Comparison of ENCODE assay signal across 19 cellular contexts in genomic region chr13:28539625-28540286, GRCh38. TPM values are rescaled to one million over a fixed set of nuclear protein-coding genes. Genes with fewer than 3 reads are reported as not detected.
DNase-seq lines count a peak whose midpoint lies in the region; FAIRE-seq and TF ChIP-seq lines count a peak whose summit lies in the region.
"Had no signal": no experiment of that assay in that cellular context is flagged by ENCODE, and none has a peak within 500 bp of the region (broad histone marks: within the 10 kb centered on the region; RNA-seq: fewer than 3 reads in every experiment).

No MANE protein-coding gene starts in this region.

- peak; percentile 85 for FAIRE-seq in GM19239 (lab: Jason Lieb, UNC)

- H3K79me2 ChIP-seq in OCI-LY7 (ENCODE audit: insufficient read depth, low read depth, low read length) = no peaks in the 10 kb centered on the region

- CTCF ChIA-PET in activated naive CD4-positive, alpha-beta T cell treated with anti-CD3 and anti-CD28 coated beads for 36 hours (lab: Charles Lee) = interaction anchor here (0.6 kb wide), 1 partner anchor 125 kb away, joined by 4 read pairs; no protein-coding TSS in a partner anchor
- CTCF ChIA-PET in activated CD4-positive, alpha-beta memory T cell treated with anti-CD3 and anti-CD28 coated beads for 36 hours (lab: Charles Lee) = interaction anchor here (1.1 kb wide), 1 partner anchor 96 kb away, joined by 4 read pairs; no protein-coding TSS in a partner anchor
- CTCF ChIA-PET in OCI-LY7 (lab: Charles Lee; ENCODE audit: unreplicated experiment) = no interaction called here
- CTCF ChIA-PET in Caco-2 (lab: Charles Lee) = no interaction called here

- TF ChIP-seq CTCF in OCI-LY7 (conservative IDR thresholded peaks at IDR 0.05; ENCODE audit: low read length) (no peak), Caco-2 (IDR thresholded peaks at IDR 0.05; ENCODE audit: insufficient read depth in 1 of 2, low read depth in 1 of 2, low read length in 1 of 2, severe bottlenecking in 1 of 2, unreplicated experiment in 1 of 2) (no peak)

- H3K27me3 ChIP-seq in Caco-2 (replicated peaks; ENCODE audit: control insufficient read depth, insufficient read depth, low read length) = no peaks in the 10 kb centered on the region

- no peak overlapping the region for H2AFZ ChIP-seq in OCI-LY7 (ENCODE audit: low read length)

- BruUV-seq in OCI-LY7 (replicated peaks; lab: Mats Ljungman, UMichigan) (no TSS peak), Caco-2 (replicated peaks; lab: Mats Ljungman, UMichigan) (no TSS peak)

- no peak overlapping the region for H3K4me3 Mint-ChIP-seq in activated naive CD4-positive, alpha-beta T cell treated with anti-CD3 and anti-CD28 coated beads for 36 hours
- H3K4me3 Mint-ChIP-seq in activated CD4-positive, alpha-beta memory T cell treated with anti-CD3 and anti-CD28 coated beads for 36 hours = peak overlapping the region; percentile 30
- H3K4me3 Mint-ChIP-seq in Caco-2 (ENCODE audit: unreplicated experiment) = no peak overlapping the region

- intact Hi-C loops in activated naive CD4-positive, alpha-beta T cell treated with anti-CD3 and anti-CD28 coated beads for 36 hours (cut with micrococcal nuclease) = loop anchor here (1.0 kb wide), 4 partner anchors 8 to 47 kb away; no protein-coding TSS in a partner anchor
- intact Hi-C loops in activated CD4-positive, alpha-beta memory T cell treated with anti-CD3 and anti-CD28 coated beads for 36 hours (cut with micrococcal nuclease) = loop anchor here (1.0 to 5.0 kb wide), 5 partner anchors 15 to 98 kb away; no protein-coding TSS in a partner anchor
- intact Hi-C loops in OCI-LY7 (cut with micrococcal nuclease; ENCODE audit: unreplicated experiment) (no loop called here), Caco-2 (cut with micrococcal nuclease; ENCODE audit: unreplicated experiment) (loop anchor here (10.0 kb wide), 1 partner anchor 1585 kb away; no protein-coding TSS in a partner anchor)

- H3K4me2 ChIP-seq in OCI-LY7 (ENCODE audit: low read length) = no peak overlapping the region

- peak overlapping the region; percentile 82 for H3K27ac Mint-ChIP-seq in activated naive CD4-positive, alpha-beta T cell treated with anti-CD3 and anti-CD28 coated beads for 36 hours
- H3K27ac Mint-ChIP-seq in activated CD4-positive, alpha-beta memory T cell treated with anti-CD3 and anti-CD28 coated beads for 36 hours = peak overlapping the region; percentile 86
- H3K27ac Mint-ChIP-seq in Caco-2 (ENCODE audit: unreplicated experiment) = no peak overlapping the region

- DNase-seq in activated naive CD4-positive, alpha-beta T cell treated with anti-CD3 and anti-CD28 coated beads for 36 hours = no peak
- DNase-seq in activated naive CD4-positive, alpha-beta T cell treated with Interleukin-2 at 50 U/mL for 16 hours = no peak
- DNase-seq in GM19239 (ENCODE audit: insufficient read length, low spot score) (no peak), substantia nigra (lab: John Stamatoyannopoulos, UW) (no peak), OCI-LY7 (ENCODE audit: low spot score) (no peak), Caco-2 (no peak)
- DNase-seq in activated CD4-positive, alpha-beta memory T cell treated with anti-CD3 and anti-CD28 coated beads for 36 hours = no peak
- DNase-seq: ACHN, COR-L47, DMS153, GOT3, KBM-7, NCI-H1436, NCI-H2029, NCI-H2171, NCI-H446, NCI-H69, OCI-M1, SHP77 treated with DMSO at 0.1 percent for 48 hours had no signal

- peaks cover 3% of the 10 kb centered on the region for H3K36me3 Mint-ChIP-seq in activated naive CD4-positive, alpha-beta T cell treated with anti-CD3 and anti-CD28 coated beads for 36 hours (ENCODE audit: low read depth)
- H3K36me3 Mint-ChIP-seq in activated CD4-positive, alpha-beta memory T cell treated with anti-CD3 and anti-CD28 coated beads for 36 hours = peaks cover 4% of the 10 kb centered on the region
- peaks cover 7% of the 10 kb centered on the region for H3K36me3 Mint-ChIP-seq in Caco-2 (ENCODE audit: insufficient read depth, unreplicated experiment)

- no peaks in the 10 kb centered on the region for H3K9me2 ChIP-seq in OCI-LY7 (ENCODE audit: insufficient read depth, low read length)

- H3K36me3 ChIP-seq in OCI-LY7 (ENCODE audit: insufficient read depth, low read length) = no peaks in the 10 kb centered on the region
- no peaks in the 10 kb centered on the region for H3K36me3 ChIP-seq in Caco-2 (ENCODE audit: control insufficient read depth, insufficient read depth, low read length)

- H3K9me3 Mint-ChIP-seq in activated naive CD4-positive, alpha-beta T cell treated with anti-CD3 and anti-CD28 coated beads for 36 hours = peaks cover 9% of the 10 kb centered on the region
- H3K9me3 Mint-ChIP-seq in activated CD4-positive, alpha-beta memory T cell treated with anti-CD3 and anti-CD28 coated beads for 36 hours = peaks cover 10% of the 10 kb centered on the region
- H3K9me3 Mint-ChIP-seq in Caco-2 (ENCODE audit: unreplicated experiment) = peaks cover 44% of the 10 kb centered on the region

- H3K9me3 ChIP-seq in OCI-LY7 (ENCODE audit: low read length) (no peaks in the 10 kb centered on the region), Caco-2 (peaks cover 24% of the 10 kb centered on the region)

- H4K20me1 ChIP-seq in OCI-LY7 (ENCODE audit: insufficient read depth, low read length) = no peaks in the 10 kb centered on the region

- H3K4me1 ChIP-seq in OCI-LY7 (ENCODE audit: insufficient read depth, low read length, poor library complexity, severe bottlenecking) (no peaks in the 10 kb centered on the region), Caco-2 (peaks cover 6% of the 10 kb centered on the region)

- H3K27me3 Mint-ChIP-seq in activated naive CD4-positive, alpha-beta T cell treated with anti-CD3 and anti-CD28 coated beads for 36 hours (ENCODE audit: low read depth) = peaks cover 7% of the 10 kb centered on the region
- H3K27me3 Mint-ChIP-seq in activated CD4-positive, alpha-beta memory T cell treated with anti-CD3 and anti-CD28 coated beads for 36 hours = peaks cover 34% of the 10 kb centered on the region
- H3K27me3 Mint-ChIP-seq in Caco-2 (ENCODE audit: insufficient read depth, unreplicated experiment) = no peaks in the 10 kb centered on the region

- no peak overlapping the region for H3K27ac ChIP-seq in substantia nigra (ENCODE audit: low read depth, low read length, poor library complexity, severe bottlenecking)
- H3K27ac ChIP-seq in OCI-LY7 (ENCODE audit: low read depth, low read length, poor library complexity, severe bottlenecking) = no peak overlapping the region

- H3K4me3 ChIP-seq in OCI-LY7 (ENCODE audit: low read depth, low read length, poor library complexity, severe bottlenecking) (no peak overlapping the region), Caco-2 (ENCODE audit: low read depth, low read length) (no peak overlapping the region)

- POLR2A ChIA-PET in activated CD4-positive, alpha-beta memory T cell treated with anti-CD3 and anti-CD28 coated beads for 36 hours (lab: Charles Lee) = interaction anchor here (0.6 to 2.2 kb wide), 6 partner anchors 9 to 398 kb away, joined by 3 to 11 read pairs (median 4); partner anchors contain the start of gene POMP
- POLR2A ChIA-PET in OCI-LY7 (lab: Charles Lee) = interaction anchor here (1.1 kb wide), 1 partner anchor 30 kb away, joined by 3 read pairs; no protein-coding TSS in a partner anchor
- POLR2A ChIA-PET in Caco-2 (lab: Charles Lee) = no interaction called here

- peaks cover 23% of the 10 kb centered on the region for H3K4me1 Mint-ChIP-seq in activated naive CD4-positive, alpha-beta T cell treated with anti-CD3 and anti-CD28 coated beads for 36 hours (ENCODE audit: low read depth)
- H3K4me1 Mint-ChIP-seq in activated CD4-positive, alpha-beta memory T cell treated with anti-CD3 and anti-CD28 coated beads for 36 hours (ENCODE audit: low read depth) = peaks cover 29% of the 10 kb centered on the region
- H3K4me1 Mint-ChIP-seq in Caco-2 (ENCODE audit: low read depth, unreplicated experiment) = peaks cover 19% of the 10 kb centered on the region

RNA-seq across cellular contexts. Expression of gene FLT1, which starts 44.8 kb away (rescaled TPM):
- 10 to 100 TPM; 21.8 to 21.9 TPM for total RNA-seq in activated naive CD4-positive, alpha-beta T cell treated with anti-CD3 and anti-CD28 coated beads for 36 hours
- total RNA-seq in activated CD4-positive, alpha-beta memory T cell treated with anti-CD3 and anti-CD28 coated beads for 36 hours = 10 to 100 TPM; 17.2 to 19.5 TPM
- 2.0 and 2.5 TPM in 2 replicates for total RNA-seq in OCI-LY7 (2014; rRNA removed; shearing (Covaris generic))
- 1.6 and 2.3 TPM in 2 replicates for total RNA-seq in OCI-LY7 (2022)
- total RNA-seq in Caco-2 (2022) = 0.66 and 0.93 TPM in 2 replicates

Comparison
In these comparisons a context has a peak if more than half of its experiments do, and no peak if none do; other contexts are left out.
1. CTCF ChIA-PET loops: an anchor here in activated naive CD4-positive, alpha-beta T cell treated with anti-CD3 and anti-CD28 coated beads for 36 hours (0.6 kb wide) and activated CD4-positive, alpha-beta memory T cell treated with anti-CD3 and anti-CD28 coated beads for 36 hours (1.1 kb wide); none called in OCI-LY7 and Caco-2.